ENCODE assay signal across 19 cellular contexts in genomic region chr20:20241966-20242365, GRCh38.
DNase-seq lines count a peak whose midpoint lies in the region; ATAC-seq and TF ChIP-seq lines count a peak whose summit lies in the region.
"Had no signal": no experiment of that assay in that cellular context is flagged by ENCODE, and none has a peak within 500 bp of the region (broad histone marks: within the 10 kb centered on the region; RNA-seq: fewer than 3 reads in every experiment).

No MANE protein-coding gene starts in this region.

- no peak for TF ChIP-seq CTCF in mesothelial cell of epicardium (IDR thresholded peaks at IDR 0.05; ENCODE audit: unreplicated experiment)

- H3K4me1 Mint-ChIP-seq in mesothelial cell of epicardium, result no peaks in the 10 kb centered on the region
- H3K4me1 Mint-ChIP-seq: activated CD4-positive, alpha-beta T cell treated with anti-CD3 and anti-CD28 coated beads, Interleukin-2, amount 10 ng/mL, durations not matched to agents 7 days and 5 days had no signal

- H3K27ac Mint-ChIP-seq in mesothelial cell of epicardium, result no peak overlapping the region
- H3K27ac Mint-ChIP-seq: activated CD4-positive, alpha-beta T cell treated with anti-CD3 and anti-CD28 coated beads, Interleukin-2, amount 10 ng/mL, durations not matched to agents 7 days and 5 days had no signal

- no peaks in the 10 kb centered on the region for H3K36me3 Mint-ChIP-seq in mesothelial cell of epicardium

- peaks cover 16% of the 10 kb centered on the region for H3K9me3 Mint-ChIP-seq in mesothelial cell of epicardium

- ATAC-seq in GM18870 (IDR thresholded peaks at IDR 0.05; ENCODE audit: unreplicated experiment), result no peak
- ATAC-seq: gastroesophageal sphincter, right cardiac atrium, upper lobe of right lung had no signal

- H3K27me3 Mint-ChIP-seq in mesothelial cell of epicardium (ENCODE audit: low read depth), result peaks cover 14% of the 10 kb centered on the region
- H3K27me3 Mint-ChIP-seq: activated CD4-positive, alpha-beta T cell treated with anti-CD3 and anti-CD28 coated beads, Interleukin-2, amount 10 ng/mL, durations not matched to agents 7 days and 5 days had no signal

- peak; percentile 74 for DNase-seq in NCI-H2107 treated with DMSO at 0.1 percent for 48 hours (lab: John Stamatoyannopoulos, UW; ENCODE audit: unreplicated experiment)
- no peak for DNase-seq in NCI-H2107 (lab: John Stamatoyannopoulos, UW)
- peak; percentile 23 for DNase-seq in NCI-H2029 (lab: John Stamatoyannopoulos, UW)
- DNase-seq in NCI-H524 treated with DMSO at 0.1 percent for 48 hours (lab: John Stamatoyannopoulos, UW), result peak; percentile 77
- DNase-seq in SIG-M5 treated with dmso at 0.1 percent for 504 hours (lab: John Stamatoyannopoulos, UW; ENCODE audit: unreplicated experiment), result no peak
- DNase-seq in HUDEP-2 (lab: John Stamatoyannopoulos, UW; ENCODE audit: unreplicated experiment in 76 of 76), result no peak
- DNase-seq in mesothelial cell of epicardium (ENCODE audit: low spot score in 2 of 2, unreplicated experiment in 2 of 2), result no peak
- DNase-seq: activated CD4-positive, alpha-beta T cell treated with anti-CD3 and anti-CD28 coated beads, Interleukin-2, amount 10 ng/mL, durations not matched to agents 7 days and 5 days; activated CD8-positive, alpha-beta memory T cell treated with anti-CD3 and anti-CD28 coated beads, Interleukin-2, amount 50 U/mL, for 4 hours; BE2C; Caco-2; effector memory CD4-positive, alpha-beta T cell; nucleus accumbens; OCI-M1; right cardiac atrium; SJCRH30; upper lobe of right lung had no signal

- no peak overlapping the region for H3K4me3 Mint-ChIP-seq in mesothelial cell of epicardium
- H3K4me3 Mint-ChIP-seq: activated CD4-positive, alpha-beta T cell treated with anti-CD3 and anti-CD28 coated beads, Interleukin-2, amount 10 ng/mL, durations not matched to agents 7 days and 5 days had no signal

Comparison
In these comparisons a context has a peak if more than half of its experiments do, and no peak if none do; other contexts are left out.
1. DNase-seq: peak in NCI-H2107 treated with DMSO at 0.1 percent for 48 hours (single experiment), NCI-H2029 (single experiment) and NCI-H524 treated with DMSO at 0.1 percent for 48 hours (single experiment); none in NCI-H2107 (single experiment), SIG-M5 treated with dmso at 0.1 percent for 504 hours (single experiment), HUDEP-2 (0 of 76) and mesothelial cell of epicardium (0 of 2).